23 cellular contexts compared by ENCODE assay signal in genomic region chr3:143511174-143511879, GRCh38.
"Had no signal": no experiment of that assay in that cellular context is flagged by ENCODE, and none has a peak within 500 bp of the region (broad histone marks: within the 10 kb centered on the region; RNA-seq: fewer than 3 reads in every experiment).

No MANE protein-coding gene starts in this region.

- H3K36me3 Mint-ChIP-seq: memory B cell; stimulated activated effector memory CD8-positive, alpha-beta T cell treated with anti-CD3 and anti-CD28 coated beads, Interleukin-12 subunit alpha, Interleukin-12 subunit beta, amount 100 ng/mL, for 72 hours had no signal

- H3K4me3 Mint-ChIP-seq: memory B cell; nephron progenitor cell; stimulated activated effector memory CD8-positive, alpha-beta T cell treated with anti-CD3 and anti-CD28 coated beads, Interleukin-12 subunit alpha, Interleukin-12 subunit beta, amount 100 ng/mL, for 72 hours had no signal

- H3K4me1 Mint-ChIP-seq: memory B cell; stimulated activated effector memory CD8-positive, alpha-beta T cell treated with anti-CD3 and anti-CD28 coated beads, Interleukin-12 subunit alpha, Interleukin-12 subunit beta, amount 100 ng/mL, for 72 hours had no signal

- H3K27me3 Mint-ChIP-seq: memory B cell, naive B cell had no signal

- H3K4me3 ChIP-seq: dorsolateral prefrontal cortex, heart left ventricle, left ventricle myocardium inferior, lower lobe of right lung, right atrium auricular region, suprapubic skin, tibial artery, upper lobe of left lung, vagina had no signal

- H3K27ac ChIP-seq: dorsolateral prefrontal cortex, heart left ventricle, left ventricle myocardium inferior, lower lobe of right lung, neutrophil, right atrium auricular region, suprapubic skin, tibial artery, upper lobe of left lung, vagina had no signal

- DNase-seq: cortex of kidney; dorsolateral prefrontal cortex; effector CD8-positive, alpha-beta T cell; foreskin melanocyte; heart left ventricle; hippocampal formation; kidney glomerular epithelial cell; left ventricle myocardium inferior; lower lobe of right lung; midbrain; naive B cell; nephron progenitor cell; stimulated activated CD4-positive, alpha-beta T cell treated with anti-CD3 and anti-CD28 coated beads, Interleukin-4, amount 100 ng/mL, for 1 hour; stimulated activated CD8-positive, alpha-beta memory T cell treated with anti-CD3 and anti-CD28 coated beads, Interleukin-4, amount 100 ng/mL, for 48 hours; stimulated activated naive CD8-positive, alpha-beta T cell treated with anti-CD3 and anti-CD28 coated beads, Interleukin-15, Interleukin-2, amounts not matched to agents 100 U/mL and 50 U/mL, for 24 hours; tibial artery; upper lobe of left lung had no signal

- H3K27me3 ChIP-seq: dorsolateral prefrontal cortex, heart left ventricle, neutrophil, right atrium auricular region, suprapubic skin, tibial artery, upper lobe of left lung, vagina had no signal

- H3K9me3 Mint-ChIP-seq: memory B cell; naive B cell; nephron progenitor cell; stimulated activated effector memory CD8-positive, alpha-beta T cell treated with anti-CD3 and anti-CD28 coated beads, Interleukin-12 subunit alpha, Interleukin-12 subunit beta, amount 100 ng/mL, for 72 hours had no signal

- H3K36me3 ChIP-seq: heart left ventricle, left ventricle myocardium inferior, lower lobe of right lung, neutrophil, right atrium auricular region, suprapubic skin, tibial artery, upper lobe of left lung, vagina had no signal

- ATAC-seq: heart left ventricle; stimulated activated effector memory CD8-positive, alpha-beta T cell treated with anti-CD3 and anti-CD28 coated beads, Interleukin-12 subunit alpha, Interleukin-12 subunit beta, amount 100 ng/mL, for 72 hours; stimulated activated naive CD8-positive, alpha-beta T cell treated with anti-CD3 and anti-CD28 coated beads, Interleukin-15, Interleukin-2, amounts not matched to agents 100 U/mL and 50 U/mL, for 24 hours had no signal

- H3K4me1 ChIP-seq: left ventricle myocardium inferior, lower lobe of right lung, right atrium auricular region, suprapubic skin, tibial artery, upper lobe of left lung had no signal

- H3K27ac Mint-ChIP-seq: memory B cell; nephron progenitor cell; stimulated activated effector memory CD8-positive, alpha-beta T cell treated with anti-CD3 and anti-CD28 coated beads, Interleukin-12 subunit alpha, Interleukin-12 subunit beta, amount 100 ng/mL, for 72 hours had no signal

- H3K9me3 ChIP-seq: heart left ventricle, left ventricle myocardium inferior, lower lobe of right lung, neutrophil, right atrium auricular region, suprapubic skin, tibial artery, upper lobe of left lung, vagina had no signal
